Comparison of ENCODE assay signal across 21 cellular contexts in genomic region chrX:32644476-32644875, GRCh38.
"Had no signal": no experiment of that assay in that cellular context is flagged by ENCODE, and none has a peak within 500 bp of the region (broad histone marks: within the 10 kb centered on the region; RNA-seq: fewer than 3 reads in every experiment).

No MANE protein-coding gene starts in this region.

- H3K27me3 Mint-ChIP-seq: naive thymus-derived CD8-positive, alpha-beta T cell had no signal

- H3K27ac Mint-ChIP-seq: naive thymus-derived CD8-positive, alpha-beta T cell had no signal

- H3K4me3 Mint-ChIP-seq: naive thymus-derived CD8-positive, alpha-beta T cell had no signal

- H3K36me3 Mint-ChIP-seq: naive thymus-derived CD8-positive, alpha-beta T cell had no signal

- H3K4me1 ChIP-seq: heart left ventricle, right atrium auricular region, sigmoid colon, suprapubic skin, thyroid gland, upper lobe of left lung, uterus had no signal

- H3K36me3 ChIP-seq: right atrium auricular region, sigmoid colon, suprapubic skin, thyroid gland, upper lobe of left lung, uterus had no signal

- DNase-seq: effector CD4-positive, alpha-beta T cell; heart left ventricle; hippocampal formation; kidney glomerular epithelial cell; mucosa of descending colon; naive thymus-derived CD8-positive, alpha-beta T cell; posterior cingulate gyrus; sigmoid colon; stimulated activated CD4-positive, alpha-beta T cell treated with anti-CD3 and anti-CD28 coated beads, Interleukin-12 subunit alpha, Interleukin-12 subunit beta, amount 100 ng/mL, for 4 hours; stimulated activated naive CD4-positive, alpha-beta T cell; thyroid gland; upper lobe of left lung; uterus had no signal

- H3K27ac ChIP-seq: coronary artery, heart left ventricle, right atrium auricular region, sigmoid colon, skin epidermis, suprapubic skin, thyroid gland, upper lobe of left lung, uterus had no signal

- H3K27me3 ChIP-seq: heart left ventricle, right atrium auricular region, sigmoid colon, suprapubic skin, thyroid gland, upper lobe of left lung, uterus had no signal

- H3K9me3 ChIP-seq: heart left ventricle, mucosa of descending colon, right atrium auricular region, sigmoid colon, suprapubic skin, thyroid gland, upper lobe of left lung, uterus had no signal

- H3K4me3 ChIP-seq: coronary artery, heart left ventricle, mucosa of descending colon, right atrium auricular region, sigmoid colon, skin epidermis, suprapubic skin, thyroid gland, upper lobe of left lung, uterus had no signal

- H3K4me1 Mint-ChIP-seq: naive thymus-derived CD8-positive, alpha-beta T cell had no signal

- FAIRE-seq: endometrium, frontal cortex, islet of Langerhans had no signal

- ATAC-seq: esophagus mucosa; heart left ventricle; mucosa of descending colon; naive thymus-derived CD8-positive, alpha-beta T cell had no signal
